Comparison of ENCODE assay signal across 11 cellular contexts in genomic region chr2:48250943-48251342, GRCh38.
A peak's percentile ranks its signal among the peaks of the same experiment; 100 is the strongest.
DNase-seq lines count a peak whose midpoint lies in the region; ATAC-seq, FAIRE-seq and TF ChIP-seq lines count a peak whose summit lies in the region.
"Had no signal": no experiment of that assay in that cellular context is flagged by ENCODE, and none has a peak within 500 bp of the region (broad histone marks: within the 10 kb centered on the region; RNA-seq: fewer than 3 reads in every experiment).

No MANE protein-coding gene starts in this region.

- no peak for FAIRE-seq in bronchial epithelial cell (lab: Jason Lieb, UNC)
- FAIRE-seq: H1 had no signal

- no peaks in the 10 kb centered on the region for H3K9me3 Mint-ChIP-seq in MCF 10A (ENCODE audit: unreplicated experiment)

- no peaks in the 10 kb centered on the region for H3K27me3 Mint-ChIP-seq in MCF 10A (ENCODE audit: insufficient read depth, unreplicated experiment)

- H3K9me3 ChIP-seq in breast epithelium (no peaks in the 10 kb centered on the region), tibial nerve (no peaks in the 10 kb centered on the region), tibial artery (no peaks in the 10 kb centered on the region)

- H3K4me3 ChIP-seq in breast epithelium: no peak overlapping the region
- H3K4me3 ChIP-seq in bronchial epithelial cell (ENCODE audit: low read depth, low read length): no peak overlapping the region
- H3K4me3 ChIP-seq in tibial nerve: no peak overlapping the region
- H3K4me3 ChIP-seq in tibial artery: no peak overlapping the region

- no peak for TF ChIP-seq POLR2A in breast epithelium (IDR thresholded peaks at IDR 0.05)
- no peak for TF ChIP-seq POLR2A in tibial nerve (IDR thresholded peaks at IDR 0.05)

- H3K27ac Mint-ChIP-seq in MCF 10A (ENCODE audit: low read depth, unreplicated experiment): no peak overlapping the region

- intact Hi-C loops in MCF 10A (cut with micrococcal nuclease): no loop called here
- intact Hi-C loops in breast epithelium (cut with DNase I; ENCODE audit: low total_unique reads): no loop called here
- intact Hi-C loops in tibial artery (cut with DNase I; ENCODE audit: low total_unique reads): no loop called here

- POLR2A ChIA-PET in MCF 10A (lab: Yijun Ruan, JAX): no interaction called here

- H3K27me3 ChIP-seq in breast epithelium (no peaks in the 10 kb centered on the region), bronchial epithelial cell (ENCODE audit: control insufficient read depth, insufficient read depth, low read length) (no peaks in the 10 kb centered on the region), tibial nerve (no peaks in the 10 kb centered on the region), tibial artery (no peaks in the 10 kb centered on the region)

- TF ChIP-seq EP300 in tibial nerve (IDR thresholded peaks at IDR 0.05): peak; percentile 20 to 64

- no peaks in the 10 kb centered on the region for H3K36me3 Mint-ChIP-seq in MCF 10A (ENCODE audit: insufficient read depth, unreplicated experiment)

- no TSS peak for BruUV-seq in MCF 10A (replicated peaks; lab: Mats Ljungman, UMichigan)

- peak; percentile 70 for ATAC-seq in HG03378 (IDR thresholded peaks at IDR 0.05; ENCODE audit: unreplicated experiment)

- WGBS in tibial nerve, 2 donors: 83 to 89% methylated on average over 3 of the region's 3 CpGs

- CTCF ChIA-PET in MCF 10A (lab: Yijun Ruan, JAX): interaction anchor here (0.7 kb wide), 1 partner anchor 23 kb away, joined by 3 read pairs; no protein-coding TSS in a partner anchor

- H3K4me1 Mint-ChIP-seq in MCF 10A (ENCODE audit: insufficient read depth, unreplicated experiment): peaks cover 11% of the 10 kb centered on the region

- H3K4me1 ChIP-seq in breast epithelium (no peaks in the 10 kb centered on the region), tibial nerve (peaks cover 0 to 27% (median 18%) of the 10 kb centered on the region in 4 donors), tibial artery (peaks cover 0 to 26% (median 12%) of the 10 kb centered on the region in 4 donors)

- no peak overlapping the region for H3K4me3 Mint-ChIP-seq in MCF 10A (ENCODE audit: unreplicated experiment)

- H3K27ac ChIP-seq in breast epithelium: no peak overlapping the region
- H3K27ac ChIP-seq in tibial nerve: no peak overlapping the region
- no peak overlapping the region for H3K27ac ChIP-seq in tibial artery
- H3K27ac ChIP-seq in substantia nigra (ENCODE audit: low read depth, low read length, poor library complexity, severe bottlenecking): no peak overlapping the region

- DNase-seq in MCF 10A (ENCODE audit: unreplicated experiment) (peak; percentile 82), breast epithelium (ENCODE audit: low spot score in 2 of 2) (no peak), bronchial epithelial cell (ENCODE audit: low read depth) (peak; percentile 60), tibial nerve (ENCODE audit: low spot score in 2 of 2) (no peak), dedifferentiated amniotic fluid mesenchymal stem cell (ENCODE audit: extremely low spot score) (no peak), tibial artery (no peak), substantia nigra (lab: John Stamatoyannopoulos, UW) (no peak)
- DNase-seq: activated T-cell treated with anti-CD3 and anti-CD28 coated beads, Interleukin-2, amount 50 U/mL, for 1 hour; NCI-H510A had no signal

- TF ChIP-seq CTCF in MCF 10A (IDR thresholded peaks at IDR 0.05; ENCODE audit: unreplicated experiment) (no peak), breast epithelium (IDR thresholded peaks at IDR 0.05) (no peak), bronchial epithelial cell (IDR thresholded peaks at IDR 0.05; ENCODE audit: insufficient read depth, low read length, severe bottlenecking) (no peak), tibial nerve (IDR thresholded peaks at IDR 0.05) (no peak), tibial artery (IDR thresholded peaks at IDR 0.05) (no peak)

- H3K36me3 ChIP-seq in breast epithelium (no peaks in the 10 kb centered on the region), bronchial epithelial cell (ENCODE audit: control insufficient read depth, insufficient read depth, low read length) (no peaks in the 10 kb centered on the region), tibial nerve (no peaks in the 10 kb centered on the region), tibial artery (no peaks in the 10 kb centered on the region)

Comparison
In these comparisons a context has a peak if more than half of its experiments do, and no peak if none do; other contexts are left out.
1. DNase-seq: peak in MCF 10A (single experiment) and bronchial epithelial cell (single experiment); none in breast epithelium (0 of 2), tibial nerve (0 of 2), dedifferentiated amniotic fluid mesenchymal stem cell (single experiment), tibial artery (0 of 2) and substantia nigra (0 of 49).